25 cellular contexts compared by ENCODE assay signal in the genomic region with DNA sequence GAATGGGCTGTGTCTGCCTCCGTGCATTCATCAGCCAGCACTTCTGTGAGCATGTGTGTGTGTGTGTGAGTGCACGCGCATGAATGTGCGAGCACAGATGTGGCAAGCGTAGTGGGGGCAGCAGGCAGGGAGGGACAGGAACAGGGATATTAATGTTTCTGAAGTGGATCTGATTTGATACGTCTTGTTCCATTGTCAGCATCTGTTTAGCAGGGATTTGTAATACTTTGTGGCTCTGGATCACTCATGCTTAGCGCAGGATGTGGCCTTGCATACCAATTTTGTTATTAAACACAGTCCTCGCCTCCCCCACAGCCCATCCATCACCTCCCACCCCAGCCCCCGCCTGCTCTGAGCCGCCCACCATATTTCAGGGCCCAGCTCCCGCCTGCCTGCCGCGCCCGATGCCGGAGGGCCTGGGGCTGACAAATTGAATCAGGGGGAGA. TPM values are rescaled to one million over a fixed set of nuclear protein-coding genes. Genes with fewer than 3 reads are reported as not detected.
DNase-seq lines count a peak whose midpoint lies in the region; TF ChIP-seq lines count a peak whose summit lies in the region.
"Had no signal": no experiment of that assay in that cellular context is flagged by ENCODE, and none has a peak within 500 bp of the region (broad histone marks: within the 10 kb centered on the region; RNA-seq: fewer than 3 reads in every experiment).

No MANE protein-coding gene starts in this region.

- WGBS in neuronal stem cell (ENCODE audit: extremely low coverage in 2 of 2, insufficient read length in 2 of 2, insufficient replicate concordance in 1 of 2), 2 donors, result no CpG with 5 or more reads among the region's 15 CpGs
- 93 to 96% methylated on average over 15 of the region's 15 CpGs for WGBS in sigmoid colon, 2 donors

- TF ChIP-seq CTCF in AG10803 (conservative IDR thresholded peaks at IDR 0.05; ENCODE audit: low read length) (no peak), HFFc6 (IDR thresholded peaks at IDR 0.05) (no peak), sigmoid colon (IDR thresholded peaks at IDR 0.05) (no peak)

- no peak overlapping the region for H3K18ac ChIP-seq in neuronal stem cell (ENCODE audit: low read length)

- H3K27me3 ChIP-seq in neuronal stem cell (ENCODE audit: control insufficient read depth in 3 of 3, insufficient read depth in 3 of 3, low read depth in 1 of 3, low read length in 3 of 3), result peaks cover 0 to 23% (median 2%) of the 10 kb centered on the region in 3 experiments
- H3K27me3 ChIP-seq in sigmoid colon, result peaks cover 0 to 3% (median 0%) of the 10 kb centered on the region in 3 donors
- H3K27me3 ChIP-seq: BLaER1 treated with 17β-estradiol and CSF1 and Interleukin-3, amounts not matched to agents 10 nM and 100 nM had no signal

- H3K4me1 ChIP-seq in neuronal stem cell (ENCODE audit: control insufficient read depth in 2 of 2, insufficient read depth in 1 of 2, low read depth in 1 of 2, low read length in 2 of 2) (peaks cover 3 to 5% of the 10 kb centered on the region in 2 donors), sigmoid colon (peaks cover 0 to 31% (median 15%) of the 10 kb centered on the region in 4 donors)
- H3K4me1 ChIP-seq: A549 had no signal

- H3K4me3 ChIP-seq in AG10803 (ENCODE audit: low read length) (no peak overlapping the region), neuronal stem cell (ENCODE audit: low read length in 2 of 2) (peak overlapping the region in 1 of 2 donors; percentile 38), sigmoid colon (no peak overlapping the region)
- H3K4me3 ChIP-seq: A549; BLaER1 treated with 17β-estradiol and CSF1 and Interleukin-3, amounts not matched to agents 10 nM and 100 nM; gastrocnemius medialis; GM12878; upper lobe of left lung had no signal

- H4K91ac ChIP-seq in neuronal stem cell (ENCODE audit: low read depth, low read length, poor library complexity), result peak overlapping the region; percentile 15

- peak overlapping the region; percentile 70 for H3K27ac Mint-ChIP-seq in HFFc6
- no peak overlapping the region for H3K27ac Mint-ChIP-seq in T-helper 2 cell treated with Interferon-gamma antibody and Interleukin-4, amounts not matched to agents 5 μg/mL and 100 μg/mL, for 36 hours
- H3K27ac Mint-ChIP-seq: activated CD8-positive, alpha-beta memory T cell treated with anti-CD3 and anti-CD28 coated beads, Interleukin-2, amount 10 ng/mL, durations not matched to agents 7 days and 5 days; activated naive CD4-positive, alpha-beta T cell treated with anti-CD3 and anti-CD28 coated beads, Interleukin-2, amount 50 U/mL, for 24 hours had no signal

- peaks cover 2% of the 10 kb centered on the region; the same call in 1 of the 2 replicates for H3K27me3 Mint-ChIP-seq in HFFc6 (ENCODE audit: insufficient read depth)
- peaks cover 4% of the 10 kb centered on the region for H3K27me3 Mint-ChIP-seq in T-helper 2 cell treated with Interferon-gamma antibody and Interleukin-4, amounts not matched to agents 5 μg/mL and 100 μg/mL, for 36 hours (ENCODE audit: low read depth)
- H3K27me3 Mint-ChIP-seq: activated CD8-positive, alpha-beta memory T cell treated with anti-CD3 and anti-CD28 coated beads, Interleukin-2, amount 10 ng/mL, durations not matched to agents 7 days and 5 days; activated naive CD4-positive, alpha-beta T cell treated with anti-CD3 and anti-CD28 coated beads, Interleukin-2, amount 50 U/mL, for 24 hours had no signal

- no peak overlapping the region for H2BK12ac ChIP-seq in neuronal stem cell (ENCODE audit: low read length)

- no peak overlapping the region for H3K9ac ChIP-seq in neuronal stem cell (ENCODE audit: low read depth, low read length, poor library complexity)

- H3K14ac ChIP-seq in neuronal stem cell (ENCODE audit: low read length), result peak overlapping the region; percentile 65

- no peaks in the 10 kb centered on the region for H3K9me3 ChIP-seq in neuronal stem cell (replicated peaks in 1 of 2; ENCODE audit: control insufficient read depth in 2 of 2, insufficient read depth in 1 of 2, low read depth in 1 of 2, low read length in 2 of 2)
- no peaks in the 10 kb centered on the region for H3K9me3 ChIP-seq in sigmoid colon
- H3K9me3 ChIP-seq: A549; BLaER1 treated with 17β-estradiol and CSF1 and Interleukin-3, amounts not matched to agents 10 nM and 100 nM; gastrocnemius medialis; upper lobe of left lung had no signal

- H2AK5ac ChIP-seq in neuronal stem cell (ENCODE audit: low read depth, low read length), result no peak overlapping the region

- no peaks in the 10 kb centered on the region for H3K36me3 Mint-ChIP-seq in HFFc6 (ENCODE audit: low read depth)
- H3K36me3 Mint-ChIP-seq in T-helper 2 cell treated with Interferon-gamma antibody and Interleukin-4, amounts not matched to agents 5 μg/mL and 100 μg/mL, for 36 hours (ENCODE audit: low read depth), result no peaks in the 10 kb centered on the region
- H3K36me3 Mint-ChIP-seq: activated CD8-positive, alpha-beta memory T cell treated with anti-CD3 and anti-CD28 coated beads, Interleukin-2, amount 10 ng/mL, durations not matched to agents 7 days and 5 days; activated naive CD4-positive, alpha-beta T cell treated with anti-CD3 and anti-CD28 coated beads, Interleukin-2, amount 50 U/mL, for 24 hours; naive thymus-derived CD8-positive, alpha-beta T cell had no signal

- intact Hi-C loops in sigmoid colon (cut with DNase I), result no loop called here

- H3K36me3 ChIP-seq in neuronal stem cell (replicated peaks in 1 of 2; ENCODE audit: control insufficient read depth in 2 of 2, insufficient read depth in 2 of 2, low read length in 2 of 2) (peaks cover 0 to 47% of the 10 kb centered on the region in 2 donors), sigmoid colon (no peaks in the 10 kb centered on the region)
- H3K36me3 ChIP-seq: BLaER1 treated with 17β-estradiol and CSF1 and Interleukin-3, amounts not matched to agents 10 nM and 100 nM; gastrocnemius medialis; upper lobe of left lung had no signal

- H3K4me3 Mint-ChIP-seq in HFFc6, result 0 out of 2 replicates have a peak overlapping the region, but pooled peaks have one; percentile 2
- no peak overlapping the region for H3K4me3 Mint-ChIP-seq in T-helper 2 cell treated with Interferon-gamma antibody and Interleukin-4, amounts not matched to agents 5 μg/mL and 100 μg/mL, for 36 hours
- H3K4me3 Mint-ChIP-seq: activated CD8-positive, alpha-beta memory T cell treated with anti-CD3 and anti-CD28 coated beads, Interleukin-2, amount 10 ng/mL, durations not matched to agents 7 days and 5 days; activated naive CD4-positive, alpha-beta T cell treated with anti-CD3 and anti-CD28 coated beads, Interleukin-2, amount 50 U/mL, for 24 hours; naive thymus-derived CD8-positive, alpha-beta T cell had no signal

- H4K8ac ChIP-seq in neuronal stem cell (ENCODE audit: low read depth, low read length), result no peak overlapping the region

- H3K27ac ChIP-seq in neuronal stem cell (replicated peaks; ENCODE audit: low read length) (no peak overlapping the region), sigmoid colon (no peak overlapping the region)
- H3K27ac ChIP-seq: A549, epithelial cell of prostate, gastrocnemius medialis, upper lobe of left lung had no signal

- H3K4me1 Mint-ChIP-seq in HFFc6 (ENCODE audit: low read depth), result peaks cover 68% of the 10 kb centered on the region
- no peaks in the 10 kb centered on the region for H3K4me1 Mint-ChIP-seq in T-helper 2 cell treated with Interferon-gamma antibody and Interleukin-4, amounts not matched to agents 5 μg/mL and 100 μg/mL, for 36 hours (ENCODE audit: low read depth)
- H3K4me1 Mint-ChIP-seq: activated CD8-positive, alpha-beta memory T cell treated with anti-CD3 and anti-CD28 coated beads, Interleukin-2, amount 10 ng/mL, durations not matched to agents 7 days and 5 days; activated naive CD4-positive, alpha-beta T cell treated with anti-CD3 and anti-CD28 coated beads, Interleukin-2, amount 50 U/mL, for 24 hours; naive thymus-derived CD8-positive, alpha-beta T cell had no signal

- H3K23ac ChIP-seq in neuronal stem cell (ENCODE audit: low read depth, low read length, poor library complexity), result no peak overlapping the region

- TF ChIP-seq EP300 in sigmoid colon (IDR thresholded peaks at IDR 0.05), result no peak

- no peak overlapping the region for H2BK5ac ChIP-seq in neuronal stem cell (ENCODE audit: low read length)

- no peaks in the 10 kb centered on the region for H3K79me1 ChIP-seq in neuronal stem cell (ENCODE audit: low read depth, low read length)

- no peaks in the 10 kb centered on the region for H3K9me3 Mint-ChIP-seq in HFFc6
- H3K9me3 Mint-ChIP-seq in T-helper 2 cell treated with Interferon-gamma antibody and Interleukin-4, amounts not matched to agents 5 μg/mL and 100 μg/mL, for 36 hours, result no peaks in the 10 kb centered on the region
- H3K9me3 Mint-ChIP-seq: activated naive CD4-positive, alpha-beta T cell treated with anti-CD3 and anti-CD28 coated beads, Interleukin-2, amount 50 U/mL, for 24 hours; naive thymus-derived CD8-positive, alpha-beta T cell had no signal

- H3K4me2 ChIP-seq in neuronal stem cell (ENCODE audit: insufficient read depth, low read length, poor library complexity, severe bottlenecking), result no peak overlapping the region
- H3K4me2 ChIP-seq: A549 had no signal

- no peak overlapping the region for H2BK120ac ChIP-seq in neuronal stem cell (ENCODE audit: low read depth, low read length)

- DNase-seq in AG10803 (ENCODE audit: low read depth) (peak; percentile 82), HFFc6 (no peak), fibroblast of gingiva (ENCODE audit: low read depth) (peak; percentile 36), neuronal stem cell (ENCODE audit: low spot score) (no peak), sigmoid colon (no peak), activated gamma-delta T cell treated with Interleukin-2 at 50 U/mL for 16 hours (no peak), putamen (ENCODE audit: low spot score) (no peak)
- no peak for DNase-seq in T-helper 2 cell treated with Interferon-gamma antibody and Interleukin-4, amounts not matched to agents 5 μg/mL and 100 μg/mL, for 36 hours (ENCODE audit: low spot score)
- DNase-seq: activated CD4-positive, alpha-beta T cell treated with anti-CD3 and anti-CD28 coated beads, Interleukin-2, amount 50 U/mL, for 1 hour; activated CD8-positive, alpha-beta memory T cell treated with anti-CD3 and anti-CD28 coated beads, Interleukin-2, amount 10 ng/mL, durations not matched to agents 7 days and 5 days; COR-L47; gastrocnemius medialis; midbrain; naive thymus-derived CD8-positive, alpha-beta T cell; NCI-H1048; NCI-H2029 treated with DMSO at 0.1 percent for 48 hours; NCI-H345; NCI-H748 treated with DMSO at 0.1 percent for 48 hours; upper lobe of left lung had no signal

- no peak overlapping the region for H2BK15ac ChIP-seq in neuronal stem cell (ENCODE audit: low read length)

- no peak overlapping the region for H3K4ac ChIP-seq in neuronal stem cell (ENCODE audit: low read length)

- no peak overlapping the region for H2AFZ ChIP-seq in neuronal stem cell (ENCODE audit: low read length)

- TF ChIP-seq POLR2A in sigmoid colon (IDR thresholded peaks at IDR 0.05), result no peak

RNA-seq across cellular contexts. Expression of a gene that starts 52.4 kb away (rescaled TPM):
- 1 to 10 TPM; 3.2 to 5.0 (median 4.4) TPM for total RNA-seq in HFFc6 (2021; fragmentation: NEBNext Ultra II Directional; extraction: Animal tissue kit (Norgen Biotek cat#: 25700))
- polyA plus RNA-seq in neuronal stem cell (2013, experiment 1 of 2), result 11.3 TPM
- 11.9 TPM for polyA plus RNA-seq in neuronal stem cell (2013, experiment 2 of 2)
- 1 to 10 TPM; 1.7 to 5.6 (median 4.5) TPM for total RNA-seq in sigmoid colon
- polyA plus RNA-seq in sigmoid colon, result 10 to 100 TPM; 17.1 to 29.7 (median 19.8) TPM

RNA-seq across cellular contexts. Expression of a gene that starts 52.6 kb away (rescaled TPM):
- total RNA-seq in HFFc6 (2021; fragmentation: NEBNext Ultra II Directional; extraction: Animal tissue kit (Norgen Biotek cat#: 25700)), result under 1 TPM in 4 of 6 experiments, not detected in 2; 0.14 to 0.41 (median 0.32) TPM
- 7.6 TPM for polyA plus RNA-seq in neuronal stem cell (2013, experiment 1 of 2)
- polyA plus RNA-seq in neuronal stem cell (2013, experiment 2 of 2), result 7.7 TPM
- 1 to 10 TPM in 2 of 4 donors, under 1 TPM in 1, not detected in 1; 0.33 to 1.5 (median 1.1) TPM for total RNA-seq in sigmoid colon
- 10 to 100 TPM in 1 of 3 donors, not detected in 2; 23.0 TPM for polyA plus RNA-seq in sigmoid colon
- total RNA-seq: H4 had no signal

Comparison
In these comparisons a context has a peak if more than half of its experiments do, and no peak if none do; other contexts are left out.
1. DNase-seq: peak in AG10803 (single experiment) and fibroblast of gingiva (single experiment); none in HFFc6 (single experiment), neuronal stem cell (single experiment), sigmoid colon (single experiment), activated gamma-delta T cell treated with Interleukin-2 at 50 U/mL for 16 hours (single experiment), T-helper 2 cell treated with Interferon-gamma antibody and Interleukin-4, amounts not matched to agents 5 μg/mL and 100 μg/mL, for 36 hours (single experiment) and putamen (single experiment).